ENCODE assay signal across 1 cellular context in the genomic region with DNA sequence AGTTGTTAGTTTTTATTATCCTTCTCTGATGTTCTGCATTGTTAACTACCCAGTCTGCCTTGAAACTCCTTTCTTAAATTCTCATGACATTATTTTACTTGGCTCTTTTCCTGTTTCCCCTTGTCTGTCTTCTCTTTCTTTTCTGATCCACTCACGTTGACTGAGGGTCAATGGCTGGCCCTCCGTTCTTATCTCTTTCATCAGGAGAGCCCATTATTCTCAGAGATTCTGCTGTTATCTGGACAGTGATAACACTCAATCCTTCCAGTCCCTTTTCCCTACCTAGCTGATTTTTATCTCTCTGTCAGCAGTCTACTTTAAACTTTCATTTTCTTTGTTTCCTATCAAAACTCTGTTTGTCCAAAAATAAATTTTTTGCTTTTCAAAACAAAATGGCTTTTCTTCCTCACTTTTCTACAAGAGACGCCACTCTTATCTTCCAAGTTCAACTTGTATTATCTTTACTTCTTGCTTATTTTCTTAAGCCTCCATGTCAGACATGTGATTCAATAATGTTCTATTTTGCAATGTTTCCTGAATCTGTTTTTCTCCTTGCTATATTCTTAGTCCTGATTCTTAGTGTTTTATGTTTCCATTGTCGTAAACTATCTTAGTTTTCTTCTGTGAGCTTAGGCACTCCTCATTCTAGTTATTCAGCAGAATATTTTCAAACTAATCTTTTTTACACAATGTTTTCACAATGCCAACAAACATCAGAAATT.
TF ChIP-seq lines count a peak whose summit lies in the region.

No MANE protein-coding gene starts in this region.

TF ChIP-seq in HEK293, 187 proteins besides CTCF, POLR2A, EP300 and RAD21 (continued from another document):
- TF ChIP-seq, protein P1, sequence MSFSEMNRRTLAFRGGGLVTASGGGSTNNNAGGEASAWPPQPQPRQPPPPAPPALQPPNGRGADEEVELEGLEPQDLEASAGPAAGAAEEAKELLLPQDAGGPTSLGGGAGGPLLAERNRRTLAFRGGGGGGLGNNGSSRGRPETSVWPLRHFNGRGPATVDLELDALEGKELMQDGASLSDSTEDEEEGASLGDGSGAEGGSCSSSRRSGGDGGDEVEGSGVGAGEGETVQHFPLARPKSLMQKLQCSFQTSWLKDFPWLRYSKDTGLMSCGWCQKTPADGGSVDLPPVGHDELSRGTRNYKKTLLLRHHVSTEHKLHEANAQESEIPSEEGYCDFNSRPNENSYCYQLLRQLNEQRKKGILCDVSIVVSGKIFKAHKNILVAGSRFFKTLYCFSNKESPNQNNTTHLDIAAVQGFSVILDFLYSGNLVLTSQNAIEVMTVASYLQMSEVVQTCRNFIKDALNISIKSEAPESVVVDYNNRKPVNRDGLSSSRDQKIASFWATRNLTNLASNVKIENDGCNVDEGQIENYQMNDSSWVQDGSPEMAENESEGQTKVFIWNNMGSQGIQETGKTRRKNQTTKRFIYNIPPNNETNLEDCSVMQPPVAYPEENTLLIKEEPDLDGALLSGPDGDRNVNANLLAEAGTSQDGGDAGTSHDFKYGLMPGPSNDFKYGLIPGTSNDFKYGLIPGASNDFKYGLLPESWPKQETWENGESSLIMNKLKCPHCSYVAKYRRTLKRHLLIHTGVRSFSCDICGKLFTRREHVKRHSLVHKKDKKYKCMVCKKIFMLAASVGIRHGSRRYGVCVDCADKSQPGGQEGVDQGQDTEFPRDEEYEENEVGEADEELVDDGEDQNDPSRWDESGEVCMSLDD (tag by site-specific recombination; IDR thresholded peaks at IDR 0.05) = no peak
- TF ChIP-seq, protein P2, sequence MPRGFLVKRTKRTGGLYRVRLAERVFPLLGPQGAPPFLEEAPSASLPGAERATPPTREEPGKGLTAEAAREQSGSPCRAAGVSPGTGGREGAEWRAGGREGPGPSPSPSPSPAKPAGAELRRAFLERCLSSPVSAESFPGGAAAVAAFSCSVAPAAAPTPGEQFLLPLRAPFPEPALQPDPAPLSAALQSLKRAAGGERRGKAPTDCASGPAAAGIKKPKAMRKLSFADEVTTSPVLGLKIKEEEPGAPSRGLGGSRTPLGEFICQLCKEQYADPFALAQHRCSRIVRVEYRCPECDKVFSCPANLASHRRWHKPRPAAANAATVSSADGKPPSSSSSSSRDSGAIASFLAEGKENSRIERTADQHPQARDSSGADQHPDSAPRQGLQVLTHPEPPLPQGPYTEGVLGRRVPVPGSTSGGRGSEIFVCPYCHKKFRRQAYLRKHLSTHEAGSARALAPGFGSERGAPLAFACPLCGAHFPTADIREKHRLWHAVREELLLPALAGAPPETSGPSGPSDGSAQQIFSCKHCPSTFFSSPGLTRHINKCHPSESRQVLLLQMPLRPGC (tag by site-specific recombination; IDR thresholded peaks at IDR 0.05) = no peak
- no peak; the same call in 1 of the 2 replicates for TF ChIP-seq WT1 (tag by site-specific recombination; IDR thresholded peaks at IDR 0.05)
- TF ChIP-seq ZNF335 (tag by site-specific recombination; conservative IDR thresholded peaks at IDR 0.05) = 0 out of 2 replicates have a peak, but pooled peaks have one; percentile 20
- no peak for TF ChIP-seq ZNF324 (tag by site-specific recombination; IDR thresholded peaks at IDR 0.05)
- TF ChIP-seq ZNF302 (tag by site-specific recombination; IDR thresholded peaks at IDR 0.05; ENCODE audit: low read depth) = no peak
- TF ChIP-seq ZNF626 (tag by site-specific recombination; IDR thresholded peaks at IDR 0.05) = no peak
- TF ChIP-seq, protein P3, sequence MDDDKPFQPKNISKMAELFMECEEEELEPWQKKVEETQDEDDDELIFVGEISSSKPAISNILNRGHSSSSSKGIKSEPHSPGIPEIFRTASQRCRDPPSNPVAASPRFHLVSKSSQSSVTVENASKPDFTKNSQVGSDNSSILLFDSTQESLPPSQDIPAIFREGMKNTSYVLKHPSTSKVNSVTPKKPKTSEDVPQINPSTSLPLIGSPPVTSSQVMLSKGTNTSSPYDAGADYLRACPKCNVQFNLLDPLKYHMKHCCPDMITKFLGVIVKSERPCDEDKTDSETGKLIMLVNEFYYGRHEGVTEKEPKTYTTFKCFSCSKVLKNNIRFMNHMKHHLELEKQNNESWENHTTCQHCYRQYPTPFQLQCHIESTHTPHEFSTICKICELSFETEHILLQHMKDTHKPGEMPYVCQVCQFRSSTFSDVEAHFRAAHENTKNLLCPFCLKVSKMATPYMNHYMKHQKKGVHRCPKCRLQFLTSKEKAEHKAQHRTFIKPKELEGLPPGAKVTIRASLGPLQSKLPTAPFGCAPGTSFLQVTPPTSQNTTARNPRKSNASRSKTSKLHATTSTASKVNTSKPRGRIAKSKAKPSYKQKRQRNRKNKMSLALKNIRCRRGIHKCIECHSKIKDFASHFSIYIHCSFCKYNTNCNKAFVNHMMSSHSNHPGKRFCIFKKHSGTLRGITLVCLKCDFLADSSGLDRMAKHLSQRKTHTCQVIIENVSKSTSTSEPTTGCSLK (tag by site-specific recombination; IDR thresholded peaks at IDR 0.05) = no peak
- TF ChIP-seq, protein P4, sequence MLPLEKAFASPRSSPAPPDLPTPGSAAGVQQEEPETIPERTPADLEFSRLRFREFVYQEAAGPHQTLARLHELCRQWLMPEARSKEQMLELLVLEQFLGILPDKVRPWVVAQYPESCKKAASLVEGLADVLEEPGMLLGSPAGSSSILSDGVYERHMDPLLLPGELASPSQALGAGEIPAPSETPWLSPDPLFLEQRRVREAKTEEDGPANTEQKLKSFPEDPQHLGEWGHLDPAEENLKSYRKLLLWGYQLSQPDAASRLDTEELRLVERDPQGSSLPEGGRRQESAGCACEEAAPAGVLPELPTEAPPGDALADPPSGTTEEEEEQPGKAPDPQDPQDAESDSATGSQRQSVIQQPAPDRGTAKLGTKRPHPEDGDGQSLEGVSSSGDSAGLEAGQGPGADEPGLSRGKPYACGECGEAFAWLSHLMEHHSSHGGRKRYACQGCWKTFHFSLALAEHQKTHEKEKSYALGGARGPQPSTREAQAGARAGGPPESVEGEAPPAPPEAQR (tag by site-specific recombination; IDR thresholded peaks at IDR 0.05) = no peak
- TF ChIP-seq, protein P5, sequence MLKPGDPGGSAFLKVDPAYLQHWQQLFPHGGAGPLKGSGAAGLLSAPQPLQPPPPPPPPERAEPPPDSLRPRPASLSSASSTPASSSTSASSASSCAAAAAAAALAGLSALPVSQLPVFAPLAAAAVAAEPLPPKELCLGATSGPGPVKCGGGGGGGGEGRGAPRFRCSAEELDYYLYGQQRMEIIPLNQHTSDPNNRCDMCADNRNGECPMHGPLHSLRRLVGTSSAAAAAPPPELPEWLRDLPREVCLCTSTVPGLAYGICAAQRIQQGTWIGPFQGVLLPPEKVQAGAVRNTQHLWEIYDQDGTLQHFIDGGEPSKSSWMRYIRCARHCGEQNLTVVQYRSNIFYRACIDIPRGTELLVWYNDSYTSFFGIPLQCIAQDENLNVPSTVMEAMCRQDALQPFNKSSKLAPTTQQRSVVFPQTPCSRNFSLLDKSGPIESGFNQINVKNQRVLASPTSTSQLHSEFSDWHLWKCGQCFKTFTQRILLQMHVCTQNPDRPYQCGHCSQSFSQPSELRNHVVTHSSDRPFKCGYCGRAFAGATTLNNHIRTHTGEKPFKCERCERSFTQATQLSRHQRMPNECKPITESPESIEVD (tag by site-specific recombination; IDR thresholded peaks at IDR 0.05) = peak; percentile 49
- no peak for TF ChIP-seq ZBTB7A (tag by site-specific recombination; IDR thresholded peaks at IDR 0.05; ENCODE audit: low read depth)
- TF ChIP-seq ZNF514 (tag by site-specific recombination; IDR thresholded peaks at IDR 0.05) = no peak
- TF ChIP-seq ZNF23 (tag by site-specific recombination; IDR thresholded peaks at IDR 0.05; ENCODE audit: borderline replicate concordance) = no peak
- TF ChIP-seq ZNF341 (tag by site-specific recombination; IDR thresholded peaks at IDR 0.05; ENCODE audit: low read depth) = no peak
- no peak for TF ChIP-seq TRIM28 (IDR thresholded peaks at IDR 0.05; ENCODE audit: borderline replicate concordance, low read length)
- TF ChIP-seq, protein P6, sequence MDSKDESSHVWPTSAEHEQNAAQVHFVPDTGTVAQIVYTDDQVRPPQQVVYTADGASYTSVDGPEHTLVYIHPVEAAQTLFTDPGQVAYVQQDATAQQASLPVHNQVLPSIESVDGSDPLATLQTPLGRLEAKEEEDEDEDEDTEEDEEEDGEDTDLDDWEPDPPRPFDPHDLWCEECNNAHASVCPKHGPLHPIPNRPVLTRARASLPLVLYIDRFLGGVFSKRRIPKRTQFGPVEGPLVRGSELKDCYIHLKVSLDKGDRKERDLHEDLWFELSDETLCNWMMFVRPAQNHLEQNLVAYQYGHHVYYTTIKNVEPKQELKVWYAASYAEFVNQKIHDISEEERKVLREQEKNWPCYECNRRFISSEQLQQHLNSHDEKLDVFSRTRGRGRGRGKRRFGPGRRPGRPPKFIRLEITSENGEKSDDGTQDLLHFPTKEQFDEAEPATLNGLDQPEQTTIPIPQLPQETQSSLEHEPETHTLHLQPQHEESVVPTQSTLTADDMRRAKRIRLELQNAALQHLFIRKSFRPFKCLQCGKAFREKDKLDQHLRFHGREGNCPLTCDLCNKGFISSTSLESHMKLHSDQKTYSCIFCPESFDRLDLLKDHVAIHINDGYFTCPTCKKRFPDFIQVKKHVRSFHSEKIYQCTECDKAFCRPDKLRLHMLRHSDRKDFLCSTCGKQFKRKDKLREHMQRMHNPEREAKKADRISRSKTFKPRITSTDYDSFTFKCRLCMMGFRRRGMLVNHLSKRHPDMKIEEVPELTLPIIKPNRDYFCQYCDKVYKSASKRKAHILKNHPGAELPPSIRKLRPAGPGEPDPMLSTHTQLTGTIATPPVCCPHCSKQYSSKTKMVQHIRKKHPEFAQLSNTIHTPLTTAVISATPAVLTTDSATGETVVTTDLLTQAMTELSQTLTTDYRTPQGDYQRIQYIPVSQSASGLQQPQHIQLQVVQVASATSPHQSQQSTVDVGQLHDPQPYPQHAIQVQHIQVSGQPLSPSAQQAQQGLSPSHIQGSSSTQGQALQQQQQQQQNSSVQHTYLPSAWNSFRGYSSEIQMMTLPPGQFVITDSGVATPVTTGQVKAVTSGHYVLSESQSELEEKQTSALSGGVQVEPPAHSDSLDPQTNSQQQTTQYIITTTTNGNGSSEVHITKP (tag by site-specific recombination; IDR thresholded peaks at IDR 0.05) = peak; percentile 53; the same call in 1 of the 2 replicates
- TF ChIP-seq, protein P7, sequence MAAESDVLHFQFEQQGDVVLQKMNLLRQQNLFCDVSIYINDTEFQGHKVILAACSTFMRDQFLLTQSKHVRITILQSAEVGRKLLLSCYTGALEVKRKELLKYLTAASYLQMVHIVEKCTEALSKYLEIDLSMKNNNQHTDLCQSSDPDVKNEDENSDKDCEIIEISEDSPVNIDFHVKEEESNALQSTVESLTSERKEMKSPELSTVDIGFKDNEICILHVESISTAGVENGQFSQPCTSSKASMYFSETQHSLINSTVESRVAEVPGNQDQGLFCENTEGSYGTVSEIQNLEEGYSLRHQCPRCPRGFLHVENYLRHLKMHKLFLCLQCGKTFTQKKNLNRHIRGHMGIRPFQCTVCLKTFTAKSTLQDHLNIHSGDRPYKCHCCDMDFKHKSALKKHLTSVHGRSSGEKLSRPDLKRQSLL (tag by site-specific recombination; IDR thresholded peaks at IDR 0.05) = no peak
- TF ChIP-seq ZXDB (tag by site-specific recombination; IDR thresholded peaks at IDR 0.05) = peak; percentile 43; the same call in 1 of the 2 replicates
- no peak for TF ChIP-seq RBAK (tag by site-specific recombination; IDR thresholded peaks at IDR 0.05)
- no peak for TF ChIP-seq ZNF791 (tag by site-specific recombination; IDR thresholded peaks at IDR 0.05)
- TF ChIP-seq, protein P8, sequence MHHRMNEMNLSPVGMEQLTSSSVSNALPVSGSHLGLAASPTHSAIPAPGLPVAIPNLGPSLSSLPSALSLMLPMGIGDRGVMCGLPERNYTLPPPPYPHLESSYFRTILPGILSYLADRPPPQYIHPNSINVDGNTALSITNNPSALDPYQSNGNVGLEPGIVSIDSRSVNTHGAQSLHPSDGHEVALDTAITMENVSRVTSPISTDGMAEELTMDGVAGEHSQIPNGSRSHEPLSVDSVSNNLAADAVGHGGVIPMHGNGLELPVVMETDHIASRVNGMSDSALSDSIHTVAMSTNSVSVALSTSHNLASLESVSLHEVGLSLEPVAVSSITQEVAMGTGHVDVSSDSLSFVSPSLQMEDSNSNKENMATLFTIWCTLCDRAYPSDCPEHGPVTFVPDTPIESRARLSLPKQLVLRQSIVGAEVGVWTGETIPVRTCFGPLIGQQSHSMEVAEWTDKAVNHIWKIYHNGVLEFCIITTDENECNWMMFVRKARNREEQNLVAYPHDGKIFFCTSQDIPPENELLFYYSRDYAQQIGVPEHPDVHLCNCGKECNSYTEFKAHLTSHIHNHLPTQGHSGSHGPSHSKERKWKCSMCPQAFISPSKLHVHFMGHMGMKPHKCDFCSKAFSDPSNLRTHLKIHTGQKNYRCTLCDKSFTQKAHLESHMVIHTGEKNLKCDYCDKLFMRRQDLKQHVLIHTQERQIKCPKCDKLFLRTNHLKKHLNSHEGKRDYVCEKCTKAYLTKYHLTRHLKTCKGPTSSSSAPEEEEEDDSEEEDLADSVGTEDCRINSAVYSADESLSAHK (tag by site-specific recombination; IDR thresholded peaks at IDR 0.05) = peak; percentile 93
- TF ChIP-seq, protein P9, sequence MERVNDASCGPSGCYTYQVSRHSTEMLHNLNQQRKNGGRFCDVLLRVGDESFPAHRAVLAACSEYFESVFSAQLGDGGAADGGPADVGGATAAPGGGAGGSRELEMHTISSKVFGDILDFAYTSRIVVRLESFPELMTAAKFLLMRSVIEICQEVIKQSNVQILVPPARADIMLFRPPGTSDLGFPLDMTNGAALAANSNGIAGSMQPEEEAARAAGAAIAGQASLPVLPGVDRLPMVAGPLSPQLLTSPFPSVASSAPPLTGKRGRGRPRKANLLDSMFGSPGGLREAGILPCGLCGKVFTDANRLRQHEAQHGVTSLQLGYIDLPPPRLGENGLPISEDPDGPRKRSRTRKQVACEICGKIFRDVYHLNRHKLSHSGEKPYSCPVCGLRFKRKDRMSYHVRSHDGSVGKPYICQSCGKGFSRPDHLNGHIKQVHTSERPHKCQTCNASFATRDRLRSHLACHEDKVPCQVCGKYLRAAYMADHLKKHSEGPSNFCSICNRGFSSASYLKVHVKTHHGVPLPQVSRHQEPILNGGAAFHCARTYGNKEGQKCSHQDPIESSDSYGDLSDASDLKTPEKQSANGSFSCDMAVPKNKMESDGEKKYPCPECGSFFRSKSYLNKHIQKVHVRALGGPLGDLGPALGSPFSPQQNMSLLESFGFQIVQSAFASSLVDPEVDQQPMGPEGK (tag by site-specific recombination; IDR thresholded peaks at IDR 0.05) = no peak
